8 cellular contexts compared by ENCODE assay signal in the genomic region with DNA sequence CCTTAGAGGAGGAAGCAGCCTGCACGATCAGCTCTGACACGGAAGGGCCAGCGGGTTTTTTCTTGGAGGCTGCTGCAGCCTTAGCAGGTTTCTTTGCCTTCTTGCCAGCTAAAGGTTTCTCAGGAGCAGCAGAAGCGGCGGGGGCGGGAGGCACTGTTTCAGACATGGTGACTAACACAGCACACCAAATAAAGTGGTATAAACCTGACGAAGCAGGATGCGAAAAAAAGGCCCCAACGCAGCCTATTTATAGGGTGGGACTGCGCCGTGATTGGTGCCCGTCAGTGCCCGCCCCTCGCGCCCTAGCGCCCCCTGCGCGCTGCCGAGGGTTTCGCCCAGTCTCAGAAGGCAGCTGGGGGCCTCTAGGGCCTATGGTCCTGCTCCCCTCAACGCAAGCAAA. TPM values are rescaled to one million over a fixed set of nuclear protein-coding genes. Genes with fewer than 3 reads are reported as not detected.
DNase-seq lines count a peak whose midpoint lies in the region; ATAC-seq and TF ChIP-seq lines count a peak whose summit lies in the region.

No MANE protein-coding gene starts in this region.

- H3K36me3 Mint-ChIP-seq in activated B cell treated with CpG ODN at 0.5 μM for 24 hours (ENCODE audit: low read depth) (peaks cover 16% of the 10 kb centered on the region), MCF 10A (ENCODE audit: insufficient read depth, unreplicated experiment) (peaks cover 20% of the 10 kb centered on the region), glutamatergic neuron (ENCODE audit: unreplicated experiment) (no peaks in the 10 kb centered on the region)

- no peaks in the 10 kb centered on the region for H3K27me3 Mint-ChIP-seq in activated B cell treated with CpG ODN at 0.5 μM for 24 hours
- H3K27me3 Mint-ChIP-seq in MCF 10A (ENCODE audit: insufficient read depth, unreplicated experiment): no peaks in the 10 kb centered on the region
- peaks cover 5% of the 10 kb centered on the region for H3K27me3 Mint-ChIP-seq in glutamatergic neuron (ENCODE audit: unreplicated experiment)

- H3K4me1 Mint-ChIP-seq in activated B cell treated with CpG ODN at 0.5 μM for 24 hours (peaks cover 26% of the 10 kb centered on the region), MCF 10A (ENCODE audit: insufficient read depth, unreplicated experiment) (no peaks in the 10 kb centered on the region), glutamatergic neuron (ENCODE audit: low read depth, unreplicated experiment) (no peaks in the 10 kb centered on the region)

- intact Hi-C loops in activated B cell treated with CpG ODN at 0.5 μM for 24 hours (cut with micrococcal nuclease) (no loop called here), MCF 10A (cut with micrococcal nuclease) (loop anchor here (2.0 kb wide), 1 partner anchor 25 kb away; no protein-coding TSS in a partner anchor)

- POLR2A ChIA-PET in activated B cell treated with CpG ODN at 0.5 μM for 24 hours (lab: Charles Lee) (interaction anchor here (0.5 to 3.3 kb wide), 18 partner anchors 9 to 1875 kb away, joined by 3 to 23 read pairs (median 4); a partner anchor contains a TSS), MCF 10A (lab: Yijun Ruan, JAX) (interaction anchor here (0.7 to 11.4 kb wide), 29 partner anchors 9 to 1821 kb away, joined by 3 to 232 read pairs (median 8); a partner anchor contains a TSS)

- BruUV-seq in MCF 10A (replicated peaks; lab: Mats Ljungman, UMichigan): no TSS peak

- CTCF ChIA-PET in activated B cell treated with CpG ODN at 0.5 μM for 24 hours (lab: Charles Lee): interaction anchor here (0.9 to 7.6 kb wide), 4 partner anchors 11 to 25 kb away, joined by 3 to 44 read pairs (median 14); no protein-coding TSS in a partner anchor
- CTCF ChIA-PET in MCF 10A (lab: Yijun Ruan, JAX): interaction anchor here (0.6 to 9.0 kb wide), 16 partner anchors 8 to 1679 kb away, joined by 3 to 81 read pairs (median 4); a partner anchor contains a TSS

- H3K4me3 Mint-ChIP-seq in activated B cell treated with CpG ODN at 0.5 μM for 24 hours: peak overlapping the region; percentile 63
- peak overlapping the region; percentile 75 for H3K4me3 Mint-ChIP-seq in MCF 10A (ENCODE audit: unreplicated experiment)
- H3K4me3 Mint-ChIP-seq in glutamatergic neuron (ENCODE audit: unreplicated experiment): no peak overlapping the region

- peak overlapping the region; percentile 35 for H3K27ac Mint-ChIP-seq in activated B cell treated with CpG ODN at 0.5 μM for 24 hours
- H3K27ac Mint-ChIP-seq in MCF 10A (ENCODE audit: low read depth, unreplicated experiment): peak overlapping the region; percentile 73
- no peak overlapping the region for H3K27ac Mint-ChIP-seq in glutamatergic neuron (ENCODE audit: unreplicated experiment)

- TF ChIP-seq CTCF in activated B cell treated with CpG ODN at 0.5 μM for 24 hours (IDR thresholded peaks at IDR 0.05) (no peak), MCF 10A (IDR thresholded peaks at IDR 0.05; ENCODE audit: unreplicated experiment) (peak; percentile 26), glutamatergic neuron (IDR thresholded peaks at IDR 0.05; ENCODE audit: partially characterized antibody, unreplicated experiment) (no peak)

- DNase-seq in EL (peak; percentile 94), activated B cell treated with CpG ODN at 0.5 μM for 24 hours (peak; percentile 29), MCF 10A (ENCODE audit: unreplicated experiment) (peak; percentile 93), iris pigment epithelial cell (ENCODE audit: low read depth) (peak; percentile 90), glutamatergic neuron (no peak), NCI-H1694 treated with DMSO at 0.1 percent for 48 hours (lab: John Stamatoyannopoulos, UW) (no peak)
- DNase-seq in stimulated activated CD4-positive, alpha-beta T cell treated with anti-CD3 and anti-CD28 coated beads, Interleukin-1b, Interleukin-23, amount 100 ng/mL, for 4 hours (ENCODE audit: low read depth in 2 of 2): peak; percentile 73 to 76

- H3K9me3 Mint-ChIP-seq in activated B cell treated with CpG ODN at 0.5 μM for 24 hours: no peaks in the 10 kb centered on the region
- no peaks in the 10 kb centered on the region for H3K9me3 Mint-ChIP-seq in MCF 10A (ENCODE audit: unreplicated experiment)
- peaks cover 7% of the 10 kb centered on the region for H3K9me3 Mint-ChIP-seq in glutamatergic neuron (ENCODE audit: unreplicated experiment)

- ATAC-seq in activated B cell treated with CpG ODN at 0.5 μM for 24 hours (ENCODE audit: low read depth) (no peak), GM21576 (IDR thresholded peaks at IDR 0.05; ENCODE audit: unreplicated experiment) (no peak)

RNA-seq across cellular contexts. Expression of a gene that starts 55.0 kb away (rescaled TPM):
- total RNA-seq in activated B cell treated with CpG ODN at 0.5 μM for 24 hours (31.7 and 36.8 TPM in 2 replicates), MCF 10A (2022) (5.4 and 6.7 TPM in 2 replicates), glutamatergic neuron (ENCODE audit: unreplicated experiment) (0.05 TPM)

Comparison
In these comparisons a context has a peak if more than half of its experiments do, and no peak if none do; other contexts are left out.
1. DNase-seq: peak in EL (single experiment), activated B cell treated with CpG ODN at 0.5 μM for 24 hours (single experiment), MCF 10A (single experiment), iris pigment epithelial cell (single experiment) and stimulated activated CD4-positive, alpha-beta T cell treated with anti-CD3 and anti-CD28 coated beads, Interleukin-1b, Interleukin-23, amount 100 ng/mL, for 4 hours (2 of 2); none in glutamatergic neuron (single experiment) and NCI-H1694 treated with DMSO at 0.1 percent for 48 hours (single experiment).